ENCODE assay signal across 30 cellular contexts in genomic region chr9:129339539-129340157, GRCh38.
DNase-seq lines count a peak whose midpoint lies in the region; ATAC-seq, FAIRE-seq and TF ChIP-seq lines count a peak whose summit lies in the region.
"Had no signal": no experiment of that assay in that cellular context is flagged by ENCODE, and none has a peak within 500 bp of the region (broad histone marks: within the 10 kb centered on the region; RNA-seq: fewer than 3 reads in every experiment).

No MANE protein-coding gene starts in this region.

- H3K27me3 ChIP-seq in Panc1 (ENCODE audit: control insufficient read depth, insufficient read depth, low read length) (no peaks in the 10 kb centered on the region), H1 (replicated peaks in 1 of 4; ENCODE audit: control insufficient read depth in 3 of 4, extremely low read depth in 1 of 4, insufficient read depth in 3 of 4, low read length in 3 of 4) (0 out of 7 replicates have a peak, but pooled peaks cover 0 to 2% (median 0%) of the 10 kb centered on the region in 4 experiments), trophoblast cell (ENCODE audit: insufficient read depth, low read length) (no peaks in the 10 kb centered on the region)
- H3K27me3 ChIP-seq: BE2C, Peyer's patch had no signal

- H3K14ac ChIP-seq in H1 (ENCODE audit: insufficient read length) (no peak overlapping the region), trophoblast cell (ENCODE audit: low read length) (peak overlapping the region; percentile 22)

- no peak for TF ChIP-seq POLR2A in H1 (IDR thresholded peaks at IDR 0.05; ENCODE audit: control extremely low read depth in 1 of 2, low read depth in 2 of 2, low read length in 2 of 2)

- H2BK12ac ChIP-seq in H1 (ENCODE audit: low read depth, low read length) (peak overlapping the region; percentile 97), trophoblast cell (ENCODE audit: low read length) (peak overlapping the region; percentile 90)

- DNase-seq in AG10803 (ENCODE audit: low read depth): no peak
- no peak for DNase-seq in Panc1 (ENCODE audit: low read depth, low spot score)
- DNase-seq in H1 (ENCODE audit: low read depth in 1 of 2, low spot score in 2 of 2): no peak
- DNase-seq in trophoblast cell: no peak
- DNase-seq in activated T-cell treated with anti-CD3 and anti-CD28 coated beads, Interleukin-2, amount 50 U/mL, for 4 hours: no peak
- DNase-seq in NCI-H187 treated with DMSO at 0.1 percent for 48 hours (lab: John Stamatoyannopoulos, UW): no peak
- no peak for DNase-seq in cardiac septum (ENCODE audit: low spot score)
- DNase-seq: activated CD4-positive, alpha-beta T cell treated with anti-CD3 and anti-CD28 coated beads, Interleukin-2, amount 10 ng/mL, durations not matched to agents 7 days and 5 days; activated naive CD4-positive, alpha-beta T cell treated with Interleukin-2 at 50 U/mL for 16 hours; activated T-cell treated with anti-CD3 and anti-CD28 coated beads, Interleukin-2, amount 50 U/mL, for 72 hours; BE2C; COR-L47; effector memory CD8-positive, alpha-beta T cell; foreskin melanocyte; NCI-H1092 treated with DMSO at 0.1 percent for 48 hours; NCI-H1930; NCI-H526; Peyer's patch; SIG-M5; stimulated activated CD4-positive, alpha-beta T cell treated with anti-CD3 and anti-CD28 coated beads, Interleukin-12 subunit alpha, Interleukin-12 subunit beta, amount 100 ng/mL, for 4 hours; stimulated activated CD4-positive, alpha-beta T cell treated with anti-CD3 and anti-CD28 coated beads, Interleukin-4, amount 100 ng/mL, for 1 hour; substantia nigra; T1000 had no signal

- H3K23me2 ChIP-seq in H1 (ENCODE audit: low read depth, low read length): peaks cover 16% of the 10 kb centered on the region

- H3K4me1 ChIP-seq in Panc1 (ENCODE audit: control insufficient read depth, insufficient read depth, low read length): peaks cover 32% of the 10 kb centered on the region
- H3K4me1 ChIP-seq in H1 (replicated peaks in 1 of 4; ENCODE audit: control insufficient read depth in 3 of 4, insufficient read depth in 4 of 4, low read length in 3 of 4): peaks cover 8 to 35% (median 29%) of the 10 kb centered on the region in 4 experiments
- H3K4me1 ChIP-seq in trophoblast cell (ENCODE audit: control insufficient read depth in 1 of 2, insufficient read depth in 2 of 2, low read length in 2 of 2): peaks cover 23 to 47% of the 10 kb centered on the region in 2 experiments

- no peaks in the 10 kb centered on the region for H3K9me3 Mint-ChIP-seq in activated T-cell treated with anti-CD3 and anti-CD28 coated beads, Interleukin-2, amount 50 U/mL, for 4 hours
- H3K9me3 Mint-ChIP-seq: activated CD4-positive, alpha-beta T cell treated with anti-CD3 and anti-CD28 coated beads, Interleukin-2, amount 10 ng/mL, durations not matched to agents 7 days and 5 days; activated T-cell treated with anti-CD3 and anti-CD28 coated beads, Interleukin-2, amount 50 U/mL, for 72 hours; effector memory CD8-positive, alpha-beta T cell; neural crest cell had no signal

- intact Hi-C loops in Panc1 (cut with micrococcal nuclease; ENCODE audit: unreplicated experiment): loop anchor here (5.0 kb wide), 1 partner anchor 162 kb away; the partner anchor contains the start of gene IER5L
- intact Hi-C loops in cardiac septum (cut with DNase I): loop anchor here (5.0 kb wide), 1 partner anchor 268 kb away; no protein-coding TSS in a partner anchor

- H3K79me1 ChIP-seq in H1 (ENCODE audit: low read depth, low read length) (peaks cover 5% of the 10 kb centered on the region; the same call in 1 of the 2 replicates), trophoblast cell (ENCODE audit: low read length) (peaks cover 46% of the 10 kb centered on the region)

- H3K23ac ChIP-seq in H1 (ENCODE audit: insufficient read length): no peak overlapping the region
- H3K23ac ChIP-seq in trophoblast cell (ENCODE audit: low read length): peak overlapping the region; percentile 59

- peak overlapping the region; percentile 96 for H2BK20ac ChIP-seq in H1 (ENCODE audit: low read length)

- H3K36me3 ChIP-seq in Panc1 (ENCODE audit: control insufficient read depth, insufficient read depth, low read length): no peaks in the 10 kb centered on the region
- no peaks in the 10 kb centered on the region; a peak in 1 of 8 replicates for H3K36me3 ChIP-seq in H1 (ENCODE audit: control insufficient read depth in 2 of 4, insufficient read depth in 4 of 4, low read length in 3 of 4)
- no peaks in the 10 kb centered on the region for H3K36me3 ChIP-seq in trophoblast cell (ENCODE audit: control insufficient read depth in 1 of 2, insufficient read depth in 2 of 2, low read length in 2 of 2)
- H3K36me3 ChIP-seq: BE2C, Peyer's patch had no signal

- H2AK5ac ChIP-seq in H1 (ENCODE audit: low read depth, low read length) (peak overlapping the region; percentile 99), trophoblast cell (ENCODE audit: low read length) (peak overlapping the region; percentile 16)

- H3K4me3 ChIP-seq in AG10803 (ENCODE audit: low read length) (peak overlapping the region; percentile 29; the same call in 1 of the 2 replicates), Panc1 (ENCODE audit: low read depth in 2 of 2, low read length in 2 of 2) (no peak overlapping the region), H1 (ENCODE audit: extremely low read depth in 1 of 4, insufficient read depth in 2 of 4, low read depth in 3 of 4, low read length in 4 of 4) (no peak overlapping the region), trophoblast cell (ENCODE audit: low read depth, low read length) (peak overlapping the region; percentile 45)
- H3K4me3 ChIP-seq: coronary artery, Peyer's patch had no signal

- 81 to 100% methylated on average over 3 of the region's 3 CpGs for WGBS in H1 (ENCODE audit: extremely low coverage in 1 of 2, insufficient coverage in 1 of 2, insufficient read length in 1 of 2, insufficient replicate concordance in 2 of 2, low coverage in 1 of 2, low lambda C conversion rate in 2 of 2, missing lambda C conversion rate in 1 of 2), 2 experiments
- 100% methylated on average over 3 of the region's 3 CpGs for WGBS in trophoblast cell (ENCODE audit: extremely low coverage, insufficient coverage, insufficient read length)

- peak overlapping the region; percentile 75 for H3K27ac ChIP-seq in Panc1 (ENCODE audit: low read length)
- no peak overlapping the region for H3K27ac ChIP-seq in H1 (ENCODE audit: low read depth, low read length)
- H3K27ac ChIP-seq in trophoblast cell (ENCODE audit: low read depth, low read length): no peak overlapping the region

- H3K9me3 ChIP-seq in Panc1 (ENCODE audit: control insufficient read depth, insufficient read depth, low read depth, low read length) (no peaks in the 10 kb centered on the region), H1 (ENCODE audit: insufficient read depth in 2 of 2, low read depth in 1 of 2, low read length in 1 of 2) (no peaks in the 10 kb centered on the region), trophoblast cell (ENCODE audit: insufficient read depth, low read depth, low read length) (peaks cover 5% of the 10 kb centered on the region)
- H3K9me3 ChIP-seq: BE2C, Peyer's patch had no signal

- peak overlapping the region; percentile 28 for H2BK120ac ChIP-seq in H1 (replicated peaks; ENCODE audit: low read depth, low read length)
- peak overlapping the region; percentile 0 for H2BK120ac ChIP-seq in trophoblast cell (ENCODE audit: insufficient read depth, low read length, poor library complexity)

- H3K79me2 ChIP-seq in H1 (ENCODE audit: control insufficient read depth in 1 of 2, insufficient read depth in 2 of 2, low read length in 2 of 2): no peaks in the 10 kb centered on the region
- peaks cover 3% of the 10 kb centered on the region for H3K79me2 ChIP-seq in trophoblast cell (ENCODE audit: control insufficient read depth, insufficient read depth, low read length, poor library complexity)

- H3K4me3 Mint-ChIP-seq in activated T-cell treated with anti-CD3 and anti-CD28 coated beads, Interleukin-2, amount 50 U/mL, for 4 hours: no peak overlapping the region
- H3K4me3 Mint-ChIP-seq: activated CD4-positive, alpha-beta T cell treated with anti-CD3 and anti-CD28 coated beads, Interleukin-2, amount 10 ng/mL, durations not matched to agents 7 days and 5 days; activated T-cell treated with anti-CD3 and anti-CD28 coated beads, Interleukin-2, amount 50 U/mL, for 72 hours; effector memory CD8-positive, alpha-beta T cell; neural crest cell had no signal

- H4K12ac ChIP-seq in trophoblast cell (ENCODE audit: low read depth, low read length): no peak overlapping the region

- H4K20me1 ChIP-seq in H1 (replicated peaks in 1 of 2; ENCODE audit: control insufficient read depth in 1 of 2, insufficient read depth in 2 of 2, low read length in 2 of 2): peaks cover 0 to 16% of the 10 kb centered on the region in 2 experiments

- H4K8ac ChIP-seq in H1 (ENCODE audit: extremely low read depth, insufficient read depth, low read length) (no peak overlapping the region), trophoblast cell (ENCODE audit: low read depth, low read length) (no peak overlapping the region)

- no peak for TF ChIP-seq EP300 in H1 (IDR thresholded peaks at IDR 0.05; ENCODE audit: borderline replicate concordance in 1 of 2, low read depth in 2 of 2, low read length in 2 of 2)

- H2AFZ ChIP-seq in H1 (ENCODE audit: low read length) (no peak overlapping the region), trophoblast cell (ENCODE audit: insufficient read depth, low read length, poor library complexity) (no peak overlapping the region)

- TF ChIP-seq CTCF in AG10803 (conservative IDR thresholded peaks at IDR 0.05; ENCODE audit: low read length) (no peak), Panc1 (IDR thresholded peaks at IDR 0.05) (no peak), H1 (IDR thresholded peaks at IDR 0.05; ENCODE audit: control extremely low read depth in 1 of 3, insufficient read depth in 1 of 3, low read depth in 1 of 3, low read length in 3 of 3) (no peak)

- H2BK5ac ChIP-seq in H1 (ENCODE audit: low read depth, low read length) (peak overlapping the region; percentile 95), trophoblast cell (ENCODE audit: low read depth, low read length, poor library complexity) (peak overlapping the region; percentile 7)

- FAIRE-seq in H1 (lab: Jason Lieb, UNC): no peak
- FAIRE-seq: A204.1, G401.6 had no signal

- H3K4me1 Mint-ChIP-seq in activated T-cell treated with anti-CD3 and anti-CD28 coated beads, Interleukin-2, amount 50 U/mL, for 4 hours (ENCODE audit: low read depth): peaks cover 13% of the 10 kb centered on the region

- H3K36me3 Mint-ChIP-seq in activated T-cell treated with anti-CD3 and anti-CD28 coated beads, Interleukin-2, amount 50 U/mL, for 4 hours (ENCODE audit: insufficient read depth): no peaks in the 10 kb centered on the region

- H4K91ac ChIP-seq in H1 (replicated peaks; ENCODE audit: insufficient read length, low read length) (peak overlapping the region; percentile 97), trophoblast cell (ENCODE audit: low read depth, low read length) (peak overlapping the region; percentile 55)

- peak overlapping the region; percentile 98 for H2BK15ac ChIP-seq in H1 (ENCODE audit: low read length)

- H3K18ac ChIP-seq in H1 (ENCODE audit: extremely low read depth, low read length) (peak overlapping the region; percentile 24; the same call in 1 of the 2 replicates), trophoblast cell (ENCODE audit: low read length) (peak overlapping the region; percentile 7)

- H4K5ac ChIP-seq in H1 (ENCODE audit: insufficient read length, low read depth, low read length): peak overlapping the region; percentile 28

- CTCF ChIA-PET in Panc1 (lab: Charles Lee) (no interaction called here), H1 (lab: Charles Lee; ENCODE audit: partially characterized antibody) (no interaction called here)

- H3K9ac ChIP-seq in H1 (replicated peaks in 1 of 4; ENCODE audit: extremely low read depth in 1 of 4, low read depth in 3 of 4, low read length in 3 of 4) (no peak overlapping the region), trophoblast cell (ENCODE audit: low read length) (no peak overlapping the region)

- in situ Hi-C loops in Panc1 (cut with HindIII; ENCODE audit: low pct_unique_long_range_greater_than_20kb, low sequenced_read_pairs): no loop called here

- H3K27me3 Mint-ChIP-seq in activated T-cell treated with anti-CD3 and anti-CD28 coated beads, Interleukin-2, amount 50 U/mL, for 4 hours (ENCODE audit: low read depth): peaks cover 2% of the 10 kb centered on the region

- H3K4me2 ChIP-seq in H1 (ENCODE audit: insufficient read depth in 1 of 2, low read depth in 2 of 2, low read length in 2 of 2) (no peak overlapping the region; a peak in 1 of 4 replicates), trophoblast cell (ENCODE audit: low read length) (no peak overlapping the region)

- POLR2A ChIA-PET in Panc1 (lab: Charles Lee): no interaction called here
- POLR2A ChIA-PET in H1 (lab: Charles Lee; ENCODE audit: partially characterized antibody): interaction anchor here (1.0 kb wide), 1 partner anchor 10 kb away, joined by 6 read pairs; no protein-coding TSS in a partner anchor

- peak overlapping the region; percentile 98 for H3K56ac ChIP-seq in H1 (replicated peaks; ENCODE audit: insufficient read length, low read depth, low read length)

- ATAC-seq in Panc1: no peak
- ATAC-seq in activated T-cell treated with anti-CD3 and anti-CD28 coated beads, Interleukin-2, amount 50 U/mL, for 4 hours: no peak
- no peak for ATAC-seq in GM18868 (IDR thresholded peaks at IDR 0.05; ENCODE audit: unreplicated experiment)
- ATAC-seq: activated T-cell treated with anti-CD3 and anti-CD28 coated beads, Interleukin-2, amount 50 U/mL, for 72 hours; effector memory CD8-positive, alpha-beta T cell; esophagus mucosa; right cardiac atrium had no signal

- H3K4ac ChIP-seq in H1 (replicated peaks; ENCODE audit: insufficient read length, low read depth, low read length): peak overlapping the region; percentile 92
- H3K4ac ChIP-seq in trophoblast cell (ENCODE audit: low read depth, low read length): no peak overlapping the region

- no TSS peak for BruUV-seq in Panc1 (replicated peaks; lab: Mats Ljungman, UMichigan)

- TF ChIP-seq RAD21 in H1 (IDR thresholded peaks at IDR 0.05 in 1 of 2, conservative IDR thresholded peaks at IDR 0.05 in 1 of 2; ENCODE audit: low read depth in 2 of 2, low read length in 2 of 2): no peak

Comparison
In these comparisons a context has a peak if more than half of its experiments do, and no peak if none do; other contexts are left out.
1. H3K4me3 ChIP-seq: peak in AG10803 (single experiment) and trophoblast cell (single experiment); none in Panc1 (0 of 2) and H1 (0 of 4).